ENCODE assay signal across 24 cellular contexts in genomic region chr21:23217597-23217996, GRCh38.
DNase-seq lines count a peak whose midpoint lies in the region; ATAC-seq, FAIRE-seq and TF ChIP-seq lines count a peak whose summit lies in the region.
"Had no signal": no experiment of that assay in that cellular context is flagged by ENCODE, and none has a peak within 500 bp of the region (broad histone marks: within the 10 kb centered on the region; RNA-seq: fewer than 3 reads in every experiment).

No MANE protein-coding gene starts in this region.

- no peak for FAIRE-seq in H1 (lab: Jason Lieb, UNC)
- FAIRE-seq: GM18507, HTR-8/SVneo had no signal

- H3K27me3 ChIP-seq in H1 (replicated peaks in 1 of 4; ENCODE audit: control insufficient read depth in 3 of 4, extremely low read depth in 1 of 4, insufficient read depth in 3 of 4, low read length in 3 of 4): no peaks in the 10 kb centered on the region
- no peaks in the 10 kb centered on the region for H3K27me3 ChIP-seq in body of pancreas
- H3K27me3 ChIP-seq: BLaER1 treated with 17β-estradiol and CSF1 and Interleukin-3, amounts not matched to agents 10 nM and 100 nM had no signal

- H3K23ac ChIP-seq in H1 (ENCODE audit: insufficient read length): no peak overlapping the region

- TF ChIP-seq POLR2A in H1 (IDR thresholded peaks at IDR 0.05; ENCODE audit: control extremely low read depth in 1 of 2, low read depth in 2 of 2, low read length in 2 of 2): no peak
- no peak for TF ChIP-seq POLR2A in body of pancreas (IDR thresholded peaks at IDR 0.05)

- CTCF ChIA-PET in H1 (lab: Charles Lee; ENCODE audit: partially characterized antibody): interaction anchor here (0.7 kb wide), 1 partner anchor 23 kb away, joined by 4 read pairs; no protein-coding TSS in a partner anchor

- H3K23me2 ChIP-seq in H1 (ENCODE audit: low read depth, low read length): no peaks in the 10 kb centered on the region

- H4K5ac ChIP-seq in H1 (ENCODE audit: insufficient read length, low read depth, low read length): no peak overlapping the region

- TF ChIP-seq CTCF in H1 (IDR thresholded peaks at IDR 0.05; ENCODE audit: control extremely low read depth in 1 of 3, insufficient read depth in 1 of 3, low read depth in 1 of 3, low read length in 3 of 3) (no peak), retinal pigment epithelial cell (conservative IDR thresholded peaks at IDR 0.05; ENCODE audit: low read depth, low read length) (no peak), body of pancreas (IDR thresholded peaks at IDR 0.05) (no peak)

- H3K18ac ChIP-seq in H1 (ENCODE audit: extremely low read depth, low read length): no peak overlapping the region

- no peak overlapping the region for H3K4ac ChIP-seq in H1 (replicated peaks; ENCODE audit: insufficient read length, low read depth, low read length)

- no peak overlapping the region for H2BK120ac ChIP-seq in H1 (replicated peaks; ENCODE audit: low read depth, low read length)

- H2BK5ac ChIP-seq in H1 (ENCODE audit: low read depth, low read length): no peak overlapping the region

- H4K20me1 ChIP-seq in H1 (replicated peaks in 1 of 2; ENCODE audit: control insufficient read depth in 1 of 2, insufficient read depth in 2 of 2, low read length in 2 of 2): no peaks in the 10 kb centered on the region
- H4K20me1 ChIP-seq: BLaER1 treated with 17β-estradiol and CSF1 and Interleukin-3, amounts not matched to agents 10 nM and 100 nM had no signal

- no peak overlapping the region for H3K9ac ChIP-seq in H1 (replicated peaks in 1 of 4; ENCODE audit: extremely low read depth in 1 of 4, low read depth in 3 of 4, low read length in 3 of 4)
- H3K9ac ChIP-seq: BLaER1 treated with 17β-estradiol and CSF1 and Interleukin-3, amounts not matched to agents 10 nM and 100 nM; KMS-11 had no signal

- no peak overlapping the region for H3K14ac ChIP-seq in H1 (ENCODE audit: insufficient read length)

- WGBS in H1 (ENCODE audit: extremely low coverage in 1 of 2, insufficient coverage in 1 of 2, insufficient read length in 1 of 2, insufficient replicate concordance in 2 of 2, low coverage in 1 of 2, low lambda C conversion rate in 2 of 2, missing lambda C conversion rate in 1 of 2), 2 experiments: 95% methylated on average over 1 of the region's 1 CpG; no CpG with 5 or more reads in 1 of the 2 experiments
- WGBS in body of pancreas, 2 donors: 39 to 42% methylated on average over 1 of the region's 1 CpG

- H3K4me3 ChIP-seq in H1 (ENCODE audit: extremely low read depth in 1 of 4, insufficient read depth in 2 of 4, low read depth in 3 of 4, low read length in 4 of 4): no peak overlapping the region
- no peak overlapping the region for H3K4me3 ChIP-seq in retinal pigment epithelial cell (ENCODE audit: low read length)
- H3K4me3 ChIP-seq in body of pancreas: no peak overlapping the region
- H3K4me3 ChIP-seq: BLaER1 treated with 17β-estradiol and CSF1 and Interleukin-3, amounts not matched to agents 10 nM and 100 nM had no signal

- H3K4me1 ChIP-seq in H1 (replicated peaks in 1 of 4; ENCODE audit: control insufficient read depth in 3 of 4, insufficient read depth in 4 of 4, low read length in 3 of 4) (no peaks in the 10 kb centered on the region), body of pancreas (no peaks in the 10 kb centered on the region)
- H3K4me1 ChIP-seq: BLaER1 treated with 17β-estradiol and CSF1 and Interleukin-3, amounts not matched to agents 10 nM and 100 nM had no signal

- peak; percentile 32 for DNase-seq in NCI-H2171 treated with DMSO at 0.1 percent for 48 hours (lab: John Stamatoyannopoulos, UW)
- no peak for DNase-seq in NCI-H2171 (lab: John Stamatoyannopoulos, UW)
- peak; percentile 17 for DNase-seq in NCI-H526 treated with DMSO at 0.1 percent for 48 hours (lab: John Stamatoyannopoulos, UW)
- DNase-seq in H1 (ENCODE audit: low read depth in 1 of 2, low spot score in 2 of 2): no peak
- peak; percentile 19 for DNase-seq in retinal pigment epithelial cell (ENCODE audit: low read depth)
- no peak for DNase-seq in dermis blood vessel endothelial cell
- DNase-seq in body of pancreas: no peak
- DNase-seq: CD4-positive, alpha-beta memory T cell; DMS153; GDM1; HCEC 1CT; IMR-90; NCI-H1105; NCI-H1694; NCI-H510A treated with DMSO at 0.1 percent for 48 hours; SW 1271; T-helper 17 cell had no signal

- H3K79me1 ChIP-seq in H1 (ENCODE audit: low read depth, low read length): no peaks in the 10 kb centered on the region

- ATAC-seq in GM21515 (IDR thresholded peaks at IDR 0.05; ENCODE audit: unreplicated experiment) (no peak), body of pancreas (no peak)
- ATAC-seq: Right ventricle myocardium inferior, T-helper 17 cell had no signal

- no peak overlapping the region for H2BK20ac ChIP-seq in H1 (ENCODE audit: low read length)

- H3K27ac ChIP-seq in H1 (ENCODE audit: low read depth, low read length) (no peak overlapping the region), body of pancreas (no peak overlapping the region)
- H3K27ac ChIP-seq: 22Rv1; BLaER1 treated with 17β-estradiol and CSF1 and Interleukin-3, amounts not matched to agents 10 nM and 100 nM; KMS-11 had no signal

- H4K8ac ChIP-seq in H1 (ENCODE audit: extremely low read depth, insufficient read depth, low read length): no peak overlapping the region

- intact Hi-C loops in body of pancreas (cut with DNase I): no loop called here

- H3K36me3 ChIP-seq in H1 (ENCODE audit: control insufficient read depth in 2 of 4, insufficient read depth in 4 of 4, low read length in 3 of 4): peaks cover 0 to 6% (median 0%) of the 10 kb centered on the region in 4 experiments; a peak in 2 of 8 replicates
- H3K36me3 ChIP-seq in body of pancreas (replicated peaks in 1 of 2; ENCODE audit: insufficient read depth in 1 of 2, low read depth in 2 of 2): no peaks in the 10 kb centered on the region
- H3K36me3 ChIP-seq: BLaER1 treated with 17β-estradiol and CSF1 and Interleukin-3, amounts not matched to agents 10 nM and 100 nM had no signal

- H2AFZ ChIP-seq in H1 (ENCODE audit: low read length): 0 out of 2 replicates have a peak overlapping the region, but pooled peaks have one; percentile 66

- H3K79me2 ChIP-seq in H1 (ENCODE audit: control insufficient read depth in 1 of 2, insufficient read depth in 2 of 2, low read length in 2 of 2): no peaks in the 10 kb centered on the region

- H2AK5ac ChIP-seq in H1 (ENCODE audit: low read depth, low read length): no peak overlapping the region

- TF ChIP-seq EP300 in H1 (IDR thresholded peaks at IDR 0.05; ENCODE audit: borderline replicate concordance in 1 of 2, low read depth in 2 of 2, low read length in 2 of 2): no peak

- POLR2A ChIA-PET in H1 (lab: Charles Lee; ENCODE audit: partially characterized antibody): no interaction called here

- H3K9me3 ChIP-seq in H1 (ENCODE audit: insufficient read depth in 2 of 2, low read depth in 1 of 2, low read length in 1 of 2) (peaks cover 12 to 16% of the 10 kb centered on the region in 2 experiments; a peak in 3 of 4 replicates), body of pancreas (peaks cover 0 to 7% (median 0%) of the 10 kb centered on the region in 3 donors)

- no peak overlapping the region for H3K4me2 ChIP-seq in H1 (ENCODE audit: insufficient read depth in 1 of 2, low read depth in 2 of 2, low read length in 2 of 2)
- H3K4me2 ChIP-seq: BLaER1 treated with 17β-estradiol and CSF1 and Interleukin-3, amounts not matched to agents 10 nM and 100 nM; KMS-11 had no signal

- TF ChIP-seq RAD21 in H1 (IDR thresholded peaks at IDR 0.05 in 1 of 2, conservative IDR thresholded peaks at IDR 0.05 in 1 of 2; ENCODE audit: low read depth in 2 of 2, low read length in 2 of 2): no peak

- H3K56ac ChIP-seq in H1 (replicated peaks; ENCODE audit: insufficient read length, low read depth, low read length): no peak overlapping the region

- no peak overlapping the region for H2BK12ac ChIP-seq in H1 (ENCODE audit: low read depth, low read length)

- no peak overlapping the region for H2BK15ac ChIP-seq in H1 (ENCODE audit: low read length)

- no peak overlapping the region for H4K91ac ChIP-seq in H1 (replicated peaks; ENCODE audit: insufficient read length, low read length)

TF ChIP-seq in H1, 55 proteins besides CTCF, POLR2A, EP300 and RAD21:
- TF ChIP-seq RXRA (IDR thresholded peaks at IDR 0.05; ENCODE audit: insufficient read depth, low read depth, low read length): no peak
- TF ChIP-seq MAFK (IDR thresholded peaks at IDR 0.05; ENCODE audit: low read depth, low read length): peak; percentile 14; the same call in 1 of the 2 replicates
- TF ChIP-seq CBX5 (IDR thresholded peaks at IDR 0.05; ENCODE audit: low read depth, low read length): no peak
- TF ChIP-seq CTBP2 (IDR thresholded peaks at IDR 0.05; ENCODE audit: borderline replicate concordance, insufficient read depth, insufficient read length, low read length): no peak
- TF ChIP-seq USF2 (IDR thresholded peaks at IDR 0.05; ENCODE audit: low read length): no peak
- no peak for TF ChIP-seq EGR1 (IDR thresholded peaks at IDR 0.05; ENCODE audit: borderline replicate concordance, low read depth, low read length)

Comparison
In these comparisons a context has a peak if more than half of its experiments do, and no peak if none do; other contexts are left out.
1. DNase-seq: peak in NCI-H2171 treated with DMSO at 0.1 percent for 48 hours (single experiment), NCI-H526 treated with DMSO at 0.1 percent for 48 hours (single experiment) and retinal pigment epithelial cell (single experiment); none in NCI-H2171 (single experiment), H1 (0 of 2), dermis blood vessel endothelial cell (single experiment) and body of pancreas (0 of 4).